Comparison of ENCODE assay signal across 8 cellular contexts in genomic region chr9:34989946-34990635, GRCh38. TPM values are rescaled to one million over a fixed set of nuclear protein-coding genes. Genes with fewer than 3 reads are reported as not detected.
DNase-seq lines count a peak whose midpoint lies in the region; ATAC-seq and TF ChIP-seq lines count a peak whose summit lies in the region.

No MANE protein-coding gene starts in this region.

- BruUV-seq in PC-3 (replicated peaks; lab: Mats Ljungman, UMichigan), result no TSS peak

- POLR2A ChIA-PET in AG04449 (lab: Yijun Ruan, JAX), result interaction anchor here (0.7 to 0.9 kb wide), 2 partner anchors 12 to 81 kb away, joined by 3 to 5 read pairs; no protein-coding TSS in a partner anchor
- POLR2A ChIA-PET in PC-3 (lab: Charles Lee; ENCODE audit: unreplicated experiment), result no interaction called here

- H3K27me3 ChIP-seq in PC-3 (ENCODE audit: low read length), result no peaks in the 10 kb centered on the region
- H3K27me3 ChIP-seq in ascending aorta, result no peaks in the 10 kb centered on the region
- H3K27me3 ChIP-seq in right cardiac atrium (ENCODE audit: control insufficient read depth, insufficient read depth), result no peaks in the 10 kb centered on the region

- H3K4me2 ChIP-seq in PC-3 (ENCODE audit: low read length), result peak overlapping the region; percentile 90

- H4K20me1 ChIP-seq in PC-3 (ENCODE audit: low read length), result no peaks in the 10 kb centered on the region

- H3K4me3 ChIP-seq in AG04449 (ENCODE audit: low read depth, low read length) (peak overlapping the region; percentile 88), PC-3 (ENCODE audit: low read length) (peak overlapping the region; percentile 76), ascending aorta (peak overlapping the region; percentile 81 to 100), right cardiac atrium (ENCODE audit: low read length) (peak overlapping the region; percentile 90)

- WGBS in right cardiac atrium, result 9% methylated on average over 39 of the region's 39 CpGs

- intact Hi-C loops in PC-3 (cut with micrococcal nuclease) (no loop called here), ascending aorta (cut with DNase I) (loop anchor here (1.0 to 10.0 kb wide), 11 partner anchors 82 to 1175 kb away; partner anchors contain the start of genes CCDC107, DNAI1, FAM219A and IL11RA), right cardiac atrium (cut with DNase I) (loop anchor here (5.0 to 10.0 kb wide), 3 partner anchors 85 to 93 kb away; a partner anchor contains a TSS), posterior vena cava (cut with DNase I) (loop anchor here in 1 of 2 donors (10.0 kb wide), 1 partner anchor 1895 kb away; no protein-coding TSS in a partner anchor)

- no peak for TF ChIP-seq CTCF in AG04449 (IDR thresholded peaks at IDR 0.05; ENCODE audit: insufficient read depth, low read length, missing control alignments)
- TF ChIP-seq CTCF in PC-3 (conservative IDR thresholded peaks at IDR 0.05; ENCODE audit: low read depth, low read length), result no peak
- no peak for TF ChIP-seq CTCF in ascending aorta (IDR thresholded peaks at IDR 0.05)

- DNase-seq in AG04449 (ENCODE audit: low read depth, low spot score) (no peak), PC-3 (peak; percentile 33), ascending aorta (ENCODE audit: low spot score in 2 of 2) (peak; percentile 54 to 92), right cardiac atrium (peak; percentile 83 to 89 (median 88)), posterior vena cava (ENCODE audit: low spot score) (peak; percentile 92)

- H3K27ac ChIP-seq in PC-3 (ENCODE audit: low read length) (no peak overlapping the region), ascending aorta (peak overlapping the region; percentile 98 to 100), right cardiac atrium (ENCODE audit: low read length) (peak overlapping the region; percentile 99)

- peak overlapping the region; percentile 82 for H2AFZ ChIP-seq in PC-3 (ENCODE audit: low read length)

- no peaks in the 10 kb centered on the region for H3K9me3 ChIP-seq in PC-3 (ENCODE audit: low read length)
- H3K9me3 ChIP-seq in ascending aorta, result no peaks in the 10 kb centered on the region
- H3K9me3 ChIP-seq in right cardiac atrium (ENCODE audit: control insufficient read depth, low read length), result no peaks in the 10 kb centered on the region

- no peaks in the 10 kb centered on the region for H3K36me3 ChIP-seq in PC-3 (ENCODE audit: low read depth, low read length)
- peaks cover 0 to under 1% of the 10 kb centered on the region in 2 donors for H3K36me3 ChIP-seq in ascending aorta

- H3K9me2 ChIP-seq in PC-3 (replicated peaks; ENCODE audit: low read length), result no peaks in the 10 kb centered on the region

- CTCF ChIA-PET in AG04449 (lab: Yijun Ruan, JAX) (interaction anchor here (0.6 to 2.5 kb wide), 6 partner anchors 17 to 121 kb away, joined by 3 to 12 read pairs (median 4); partner anchors contain the start of genes PIGO and VCP), PC-3 (lab: Charles Lee) (no interaction called here)

- peak; percentile 0 for ATAC-seq in GM19438 (IDR thresholded peaks at IDR 0.05; ENCODE audit: low read depth, unreplicated experiment)
- peak; percentile 5 for ATAC-seq in PC-3
- ATAC-seq in right cardiac atrium, result peak; percentile 6 to 33
- no peak for ATAC-seq in HG03521 (IDR thresholded peaks at IDR 0.05; ENCODE audit: unreplicated experiment)
- no peak for ATAC-seq in GM21723 (IDR thresholded peaks at IDR 0.05; ENCODE audit: unreplicated experiment)

- peaks cover 34% of the 10 kb centered on the region for H3K4me1 ChIP-seq in PC-3 (ENCODE audit: insufficient read depth, low read length)
- H3K4me1 ChIP-seq in ascending aorta, result peaks cover 19 to 47% of the 10 kb centered on the region in 2 donors
- peaks cover 34% of the 10 kb centered on the region for H3K4me1 ChIP-seq in right cardiac atrium (ENCODE audit: control insufficient read depth, insufficient read depth, low read length)

- H3K79me2 ChIP-seq in PC-3 (ENCODE audit: low read length), result no peaks in the 10 kb centered on the region

- H3F3A ChIP-seq in PC-3 (ENCODE audit: low read length, unreplicated experiment), result no peaks in the 10 kb centered on the region

- peak overlapping the region; percentile 56 for H3K9ac ChIP-seq in PC-3 (ENCODE audit: low read length)

RNA-seq across cellular contexts. Expression of gene DNAJB5, which starts 0.5 kb away (rescaled TPM):
- total RNA-seq in PC-3 (2014; rRNA removed) (7.3 and 9.3 TPM in 2 replicates), ascending aorta (40.8 TPM), right cardiac atrium (10 to 100 TPM; 37.8 to 75.7 (median 51.4) TPM), posterior vena cava (10 to 100 TPM; 68.7 to 82.2 TPM)
- polyA plus RNA-seq in right cardiac atrium, result 64.1 TPM

RNA-seq across cellular contexts. Expression of gene PHF24, which starts 32.0 kb away (rescaled TPM):
- total RNA-seq in PC-3 (2014; rRNA removed) (not detected in 2 replicates), ascending aorta (not detected), right cardiac atrium (1 to 10 TPM in 1 of 4 donors, under 1 TPM in 3; 0.03 to 1.3 (median 0.28) TPM), posterior vena cava (1 to 10 TPM in 1 of 2 donors, under 1 TPM in 1; 0.93 to 1.0 TPM)
- polyA plus RNA-seq in right cardiac atrium, result 0.07 TPM

Comparison
In these comparisons a context has a peak if more than half of its experiments do, and no peak if none do; other contexts are left out.
1. ATAC-seq: peak in GM19438 (single experiment), PC-3 (single experiment) and right cardiac atrium (2 of 2); none in HG03521 (single experiment) and GM21723 (single experiment).
2. Peak in every context shown above with its lines, with median percentiles within 50 percentile points of each other: H3K4me3 ChIP-seq.